ENCODE assay signal across 13 cellular contexts in genomic region chr14:96479435-96480146, GRCh38. TPM values are rescaled to one million over a fixed set of nuclear protein-coding genes. Genes with fewer than 3 reads are reported as not detected.
DNase-seq lines count a peak whose midpoint lies in the region; ATAC-seq, FAIRE-seq and TF ChIP-seq lines count a peak whose summit lies in the region.
"Had no signal": no experiment of that assay in that cellular context is flagged by ENCODE, and none has a peak within 500 bp of the region (broad histone marks: within the 10 kb centered on the region; RNA-seq: fewer than 3 reads in every experiment).

No MANE protein-coding gene starts in this region.

- H3K79me1 ChIP-seq in IMR-90 (ENCODE audit: low read depth in 1 of 2, low read length in 2 of 2): no peaks in the 10 kb centered on the region

- H2BK120ac ChIP-seq in IMR-90 (ENCODE audit: low read depth, low read length): no peak overlapping the region

- H4K91ac ChIP-seq in IMR-90 (ENCODE audit: insufficient read depth, low read depth, low read length): no peak overlapping the region

- H3K27me3 ChIP-seq in IMR-90 (ENCODE audit: control insufficient read depth, insufficient read depth, low read length) (peaks cover 3% of the 10 kb centered on the region; the same call in 1 of the 2 replicates), K562 (ENCODE audit: control insufficient read depth in 2 of 2, insufficient read depth in 2 of 2, low read length in 2 of 2) (peaks cover 0 to 16% of the 10 kb centered on the region in 2 experiments; a peak in 3 of 5 replicates), HepG2 (ENCODE audit: control insufficient read depth in 1 of 2, insufficient read depth in 2 of 2, low read length in 2 of 2) (no peaks in the 10 kb centered on the region), uterus (no peaks in the 10 kb centered on the region)

- 32% methylated on average over 4 of the region's 10 CpGs; no CpG with 5 or more reads in 1 of the 2 experiments for WGBS in IMR-90 (ENCODE audit: extremely low coverage in 2 of 2, insufficient read length in 1 of 2), 2 experiments
- 4% methylated on average over 10 of the region's 10 CpGs for WGBS in K562 (ENCODE audit: insufficient coverage, low coverage, missing lambda C conversion rate)
- 25% methylated on average over 9 of the region's 10 CpGs for WGBS in HepG2 (ENCODE audit: low lambda C conversion rate)

- no peak for TF ChIP-seq POLR2A in IMR-90 (IDR thresholded peaks at IDR 0.05; ENCODE audit: low read depth, low read length)
- no peak for TF ChIP-seq POLR2A in K562 (conservative IDR thresholded peaks at IDR 0.05)
- no peak for TF ChIP-seq POLR2A in HepG2 (IDR thresholded peaks at IDR 0.05; ENCODE audit: insufficient read depth in 1 of 2, low read depth in 2 of 2, low read length in 2 of 2)
- TF ChIP-seq POLR2A in uterus (IDR thresholded peaks at IDR 0.05): no peak

- H3K14ac ChIP-seq in IMR-90 (replicated peaks; ENCODE audit: low read depth, low read length): no peak overlapping the region

- peak; percentile 10 for DNase-seq in COR-L47 (lab: John Stamatoyannopoulos, UW)
- peak; percentile 44 for DNase-seq in IMR-90
- no peak for DNase-seq in K562 (ENCODE audit: extremely low read depth in 1 of 4, low spot score in 3 of 4)
- DNase-seq in HepG2 (ENCODE audit: low spot score): peak; percentile 21
- DNase-seq in T1000 (lab: John Stamatoyannopoulos, UW): no peak
- DNase-seq in uterus: no peak
- DNase-seq: KBM-7, NCI-H774 had no signal

- H3K4me1 ChIP-seq in IMR-90 (ENCODE audit: control insufficient read depth, insufficient read depth, low read length): no peaks in the 10 kb centered on the region
- H3K4me1 ChIP-seq in K562 (replicated peaks in 1 of 2; ENCODE audit: control insufficient read depth in 2 of 2, insufficient read depth in 2 of 2, low read length in 2 of 2): no peaks in the 10 kb centered on the region; a peak in 2 of 5 replicates
- peaks cover 35% of the 10 kb centered on the region for H3K4me1 ChIP-seq in HepG2 (ENCODE audit: insufficient read depth, low read length)
- no peaks in the 10 kb centered on the region for H3K4me1 ChIP-seq in uterus
- H3K4me1 ChIP-seq: A549 had no signal

- CTCF ChIA-PET in IMR-90 (lab: Yijun Ruan, JAX): no interaction called here
- CTCF ChIA-PET in K562 (lab: Yijun Ruan, JAX; ENCODE audit: low intra/inter-chr PET ratio): no interaction called here
- CTCF ChIA-PET in HepG2 (lab: Yijun Ruan, JAX; ENCODE audit: low intra/inter-chr PET ratio, low total read pairs): no interaction called here

- H4K5ac ChIP-seq in IMR-90 (ENCODE audit: low read depth, low read length): no peak overlapping the region

- POLR2A ChIA-PET in IMR-90 (lab: Charles Lee; ENCODE audit: unreplicated experiment) (no interaction called here), K562 (lab: Yijun Ruan, JAX) (no interaction called here), HepG2 (lab: Yijun Ruan, JAX) (no interaction called here)

- no peak for TF ChIP-seq EP300 in K562 (IDR thresholded peaks at IDR 0.05; ENCODE audit: low read length)
- TF ChIP-seq EP300 in HepG2 (IDR thresholded peaks at IDR 0.05; ENCODE audit: low read depth in 2 of 2, low read length in 2 of 2): no peak
- no peak for TF ChIP-seq EP300 in HepG2 (CRISPR knock-in tag; IDR thresholded peaks at IDR 0.05; ENCODE audit: borderline replicate concordance)

- no peak overlapping the region for H3K56ac ChIP-seq in IMR-90 (ENCODE audit: extremely low read depth, insufficient read depth, low read length)

- intact Hi-C loops in IMR-90 (cut with micrococcal nuclease): no loop called here
- intact Hi-C loops in K562 (cut with micrococcal nuclease): no loop called here
- intact Hi-C loops in HepG2 (cut with micrococcal nuclease; ENCODE audit: unreplicated experiment): no loop called here
- intact Hi-C loops in uterus (cut with DNase I; ENCODE audit: low total_unique reads): no loop called here

- no peak overlapping the region for H3K27ac ChIP-seq in IMR-90 (ENCODE audit: insufficient read depth, low read length)
- no peak overlapping the region for H3K27ac ChIP-seq in K562 (ENCODE audit: extremely low read depth, low read depth, low read length)
- no peak overlapping the region for H3K27ac ChIP-seq in HepG2 (ENCODE audit: extremely low read length, insufficient read depth, low read length)
- H3K27ac ChIP-seq in uterus: no peak overlapping the region
- H3K27ac ChIP-seq: A549 had no signal

- no peak overlapping the region for H3K18ac ChIP-seq in IMR-90 (ENCODE audit: low read depth, low read length)

- ATAC-seq in IMR-90 (ENCODE audit: low read depth) (no peak), K562 (no peak), HepG2 (peak; percentile 62), HG03520 (IDR thresholded peaks at IDR 0.05; ENCODE audit: unreplicated experiment) (no peak), GM21526 (IDR thresholded peaks at IDR 0.05; ENCODE audit: low FRiP score, unreplicated experiment) (no peak)
- ATAC-seq: A549, HCT116 had no signal

- H2BK20ac ChIP-seq in IMR-90 (ENCODE audit: low read depth, low read length): no peak overlapping the region

- H2AK5ac ChIP-seq in IMR-90 (ENCODE audit: low read depth, low read length): no peak overlapping the region

- no peak overlapping the region for H2BK15ac ChIP-seq in IMR-90 (ENCODE audit: low read depth, low read length)

- H3K9ac ChIP-seq in IMR-90 (ENCODE audit: low read depth, low read length) (no peak overlapping the region), K562 (ENCODE audit: insufficient read depth in 1 of 2, low read depth in 2 of 2, low read length in 2 of 2) (no peak overlapping the region), HepG2 (ENCODE audit: insufficient read depth, low read depth, low read length) (no peak overlapping the region)

- TF ChIP-seq CTCF in IMR-90 (conservative IDR thresholded peaks at IDR 0.05; ENCODE audit: low read depth, low read length): no peak
- no peak for TF ChIP-seq CTCF in K562 (IDR thresholded peaks at IDR 0.05 in 2 of 3, conservative IDR thresholded peaks at IDR 0.05 in 1 of 3; ENCODE audit: insufficient read depth in 2 of 3, low read depth in 1 of 3, low read length in 3 of 3)
- no peak for TF ChIP-seq CTCF in HepG2 (CRISPR knock-in tag; IDR thresholded peaks at IDR 0.05)
- TF ChIP-seq CTCF in uterus (IDR thresholded peaks at IDR 0.05): no peak

- no peak overlapping the region for H3K4me2 ChIP-seq in IMR-90 (ENCODE audit: low read depth, low read length)
- H3K4me2 ChIP-seq in K562 (ENCODE audit: insufficient read depth, low read length): no peak overlapping the region
- H3K4me2 ChIP-seq in HepG2 (ENCODE audit: low read depth, low read length): peak overlapping the region; percentile 53
- H3K4me2 ChIP-seq: A549 had no signal

- no peaks in the 10 kb centered on the region for H3K79me2 ChIP-seq in K562 (ENCODE audit: control insufficient read depth, insufficient read depth, low read length)
- no peaks in the 10 kb centered on the region for H3K79me2 ChIP-seq in HepG2 (ENCODE audit: insufficient read depth, low read length)

- H3K4me3 ChIP-seq in IMR-90 (ENCODE audit: insufficient read depth, low read depth, low read length) (no peak overlapping the region), K562 (no peak overlapping the region), HepG2 (replicated peaks in 1 of 3; ENCODE audit: insufficient read depth in 1 of 3, low read depth in 2 of 3, low read length in 3 of 3) (no peak overlapping the region), uterus (no peak overlapping the region)
- H3K4me3 ChIP-seq: A549 had no signal

- H2BK5ac ChIP-seq in IMR-90 (ENCODE audit: low read depth, low read length, poor library complexity, severe bottlenecking): no peak overlapping the region

- H2AK9ac ChIP-seq in IMR-90 (replicated peaks; ENCODE audit: low read depth, low read length, poor library complexity): no peak overlapping the region

- H4K8ac ChIP-seq in IMR-90 (ENCODE audit: low read depth in 2 of 2, low read length in 2 of 2): no peak overlapping the region

- H3K9me3 ChIP-seq in IMR-90 (ENCODE audit: control insufficient read depth, insufficient read depth, low read length) (no peaks in the 10 kb centered on the region), K562 (replicated peaks; ENCODE audit: control insufficient read depth, insufficient read depth, low read depth, low read length) (no peaks in the 10 kb centered on the region), HepG2 (ENCODE audit: low read length) (no peaks in the 10 kb centered on the region), uterus (no peaks in the 10 kb centered on the region)
- H3K9me3 ChIP-seq: A549 had no signal

- peak overlapping the region; percentile 33 for H2AFZ ChIP-seq in IMR-90 (replicated peaks; ENCODE audit: low read length, poor library complexity)
- no peak overlapping the region for H2AFZ ChIP-seq in K562 (ENCODE audit: low read depth, low read length)
- H2AFZ ChIP-seq in HepG2 (ENCODE audit: low read length): no peak overlapping the region

- H3K23ac ChIP-seq in IMR-90 (ENCODE audit: low read depth, low read length): no peak overlapping the region

- dilution Hi-C loops in IMR-90 (cut with HindIII; ENCODE audit: low sequenced_read_pairs, unreplicated experiment): no loop called here

- H3K9me1 ChIP-seq in IMR-90 (ENCODE audit: insufficient read depth, low read length) (no peaks in the 10 kb centered on the region; the same call in 1 of the 2 replicates), K562 (ENCODE audit: control insufficient read depth, insufficient read depth, low read length) (no peaks in the 10 kb centered on the region)

- no peak for FAIRE-seq in K562 (lab: Jason Lieb, UNC)
- no peak for FAIRE-seq in HepG2 (lab: Jason Lieb, UNC)
- FAIRE-seq: A549, RCC 7860 had no signal

- no peaks in the 10 kb centered on the region for H3K36me3 ChIP-seq in IMR-90 (ENCODE audit: control insufficient read depth, insufficient read depth, low read length)
- no peaks in the 10 kb centered on the region for H3K36me3 ChIP-seq in K562 (ENCODE audit: control insufficient read depth, insufficient read depth, low read length)
- no peaks in the 10 kb centered on the region for H3K36me3 ChIP-seq in HepG2 (replicated peaks in 1 of 2; ENCODE audit: control insufficient read depth in 1 of 2, insufficient read depth in 2 of 2, low read length in 2 of 2)
- no peaks in the 10 kb centered on the region for H3K36me3 ChIP-seq in uterus

- no TSS peak for BruUV-seq in IMR-90 (replicated peaks; lab: Mats Ljungman, UMichigan)
- BruUV-seq in K562 (replicated peaks; lab: Mats Ljungman, UMichigan): no TSS peak
- BruUV-seq in HepG2 (replicated peaks; lab: Mats Ljungman, UMichigan): no TSS peak

- no peaks in the 10 kb centered on the region for H4K20me1 ChIP-seq in IMR-90 (ENCODE audit: insufficient read depth, low read length)
- no peaks in the 10 kb centered on the region for H4K20me1 ChIP-seq in K562 (replicated peaks; ENCODE audit: control insufficient read depth, insufficient read depth, low read length)
- no peaks in the 10 kb centered on the region for H4K20me1 ChIP-seq in HepG2 (ENCODE audit: insufficient read depth, low read length)

- TF ChIP-seq RAD21 in IMR-90 (IDR thresholded peaks at IDR 0.05; ENCODE audit: low read length): no peak
- no peak for TF ChIP-seq RAD21 in K562 (CRISPR knock-in tag; conservative IDR thresholded peaks at IDR 0.05 in 1 of 2, IDR thresholded peaks at IDR 0.05 in 1 of 2)
- no peak for TF ChIP-seq RAD21 in HepG2 (CRISPR knock-in tag; IDR thresholded peaks at IDR 0.05)

- in situ Hi-C loops in IMR-90 (cut with MboI; ENCODE audit: low sequenced_read_pairs) (no loop called here), K562 (cut with MboI) (no loop called here), HepG2 (cut with HindIII; ENCODE audit: extremely low pct_ligation_motif_present, low pct_unique_long_range_greater_than_20kb) (no loop called here)

- H3K4ac ChIP-seq in IMR-90 (ENCODE audit: low read depth, low read length): no peak overlapping the region

RNA-seq across cellular contexts. Expression of gene PAPOLA, which starts 22.6 kb away (rescaled TPM):
- total RNA-seq in IMR-90 (2012; rRNA removed) (128 and 137 TPM in 2 replicates), K562 (2014; rRNA removed) (61.9 and 80.9 TPM in 2 replicates), K562 (2014; rRNA removed; fragmentation: Illumina TruSeq; extraction: Trizol) (95.8 and 110 TPM in 2 replicates), K562 (2015; rRNA removed; fragmentation: Illumina TruSeq; extraction: Trizol) (83.5 and 95.9 TPM in 2 replicates), K562 (2021) (135 and 139 TPM in 2 replicates), HepG2 (2016; rRNA removed; fragmentation: Illumina TruSeq; extraction: Trizol) (103 and 179 TPM in 2 replicates), uterus (100 to 1,000 TPM; 106 to 357 (median 257) TPM)
- polyA plus RNA-seq in IMR-90 (2012; rRNA removed) (71.7 and 73.8 TPM in 2 replicates), K562 (2011; rRNA removed) (154 and 199 TPM in 2 replicates), K562 (2014; fragmentation: Illumina TruSeq; extraction: Trizol) (111 and 143 TPM in 2 replicates), K562 (2014; fragmentation: Nextera tagmentation; extraction: Ambion mirVana) (10 to 100 TPM; 51.1 to 51.5 TPM), K562 (2014; rRNA removed) (73.2 and 83.1 TPM in 2 replicates), HepG2 (2011; rRNA removed) (127 and 151 TPM in 2 replicates)
- polyA plus RNA-seq in IMR-90 (2012; cell fraction: cytosol; rRNA removed): 24.7 and 33.2 TPM in 2 replicates
- 17.8 and 104 TPM in 2 replicates for polyA plus RNA-seq in IMR-90 (2012; cell fraction: nucleus; rRNA removed; ENCODE audit: low replicate concordance)
- total RNA-seq in K562 (2011; cell fraction: chromatin; rRNA removed; ENCODE audit: low replicate concordance): 103 and 354 TPM in 2 replicates
- 51.4 and 78.0 TPM in 2 replicates for total RNA-seq in K562 (2011; cell fraction: nucleolus; rRNA removed)
- total RNA-seq in K562 (2011; cell fraction: nucleoplasm; rRNA removed): 169 and 319 TPM in 2 replicates
- 90.9 and 95.9 TPM in 2 replicates for polyA plus RNA-seq in K562 (2011; cell fraction: cytosol; rRNA removed)
- 82.8 and 107 TPM in 2 replicates for polyA plus RNA-seq in K562 (2011; cell fraction: nucleus; rRNA removed)
- 83.1 and 85.3 TPM in 2 replicates for polyA plus RNA-seq in K562 (2012)
- polyA minus RNA-seq in K562 (2011; rRNA and poly(A)+ RNA removed): 306 and 307 TPM in 2 replicates
- 83.0 and 122 TPM in 2 replicates for polyA minus RNA-seq in K562 (2011; cell fraction: cytosol; rRNA and poly(A)+ RNA removed)
- polyA minus RNA-seq in K562 (2011; cell fraction: nucleus; rRNA and poly(A)+ RNA removed): 103 and 206 TPM in 2 replicates
- 63.8 and 72.8 TPM in 2 replicates for total RNA-seq in HepG2 (2016; cell fraction: cytosol; rRNA removed; fragmentation: Illumina TruSeq; extraction: Trizol; ENCODE audit: low read depth)
- 103 and 174 TPM in 2 replicates for total RNA-seq in HepG2 (2016; cell fraction: insoluble cytoplasmic fraction; rRNA removed; fragmentation: Illumina TruSeq; extraction: Trizol)
- total RNA-seq in HepG2 (2016; cell fraction: membrane; rRNA removed; fragmentation: Illumina TruSeq; extraction: Trizol): 148 and 162 TPM in 2 replicates
- 157 and 160 TPM in 2 replicates for total RNA-seq in HepG2 (2016; cell fraction: nucleus; rRNA removed; fragmentation: Illumina TruSeq; extraction: Trizol)
- polyA plus RNA-seq in HepG2 (2011; cell fraction: cytosol; rRNA removed): 90.5 and 106 TPM in 2 replicates
- polyA plus RNA-seq in HepG2 (2011; cell fraction: nucleus; rRNA removed): 111 and 128 TPM in 2 replicates
- polyA plus RNA-seq in HepG2 (2012): 97.3 and 113 TPM in 2 replicates
- polyA plus RNA-seq in HepG2 (2016; cell fraction: cytosol; fragmentation: Illumina TruSeq; extraction: Trizol; ENCODE audit: low read depth): 254 and 256 TPM in 2 replicates
- polyA plus RNA-seq in HepG2 (2016; cell fraction: insoluble cytoplasmic fraction; fragmentation: Illumina TruSeq; extraction: Trizol; ENCODE audit: low read depth): 222 and 230 TPM in 2 replicates
- 209 and 213 TPM in 2 replicates for polyA plus RNA-seq in HepG2 (2016; cell fraction: membrane; fragmentation: Illumina TruSeq; extraction: Trizol; ENCODE audit: low read depth)
- 138 and 150 TPM in 2 replicates for polyA plus RNA-seq in HepG2 (2016; cell fraction: nucleus; fragmentation: Illumina TruSeq; extraction: Trizol; ENCODE audit: insufficient read depth, low read depth)
- 112 and 201 TPM in 2 replicates for polyA minus RNA-seq in HepG2 (2011; rRNA and poly(A)+ RNA removed; ENCODE audit: low replicate concordance)
- polyA minus RNA-seq in HepG2 (2011; cell fraction: cytosol; rRNA and poly(A)+ RNA removed): 122 and 130 TPM in 2 replicates
- polyA minus RNA-seq in HepG2 (2011; cell fraction: nucleus; rRNA and poly(A)+ RNA removed): 393 and 448 TPM in 2 replicates

Comparison
In these comparisons a context has a peak if more than half of its experiments do, and no peak if none do; other contexts are left out.
1. DNase-seq: peak in COR-L47 (single experiment), IMR-90 (single experiment) and HepG2 (single experiment); none in K562 (0 of 4), T1000 (single experiment) and uterus (0 of 2).